Comparison of ENCODE assay signal across 18 cellular contexts in the genomic region with DNA sequence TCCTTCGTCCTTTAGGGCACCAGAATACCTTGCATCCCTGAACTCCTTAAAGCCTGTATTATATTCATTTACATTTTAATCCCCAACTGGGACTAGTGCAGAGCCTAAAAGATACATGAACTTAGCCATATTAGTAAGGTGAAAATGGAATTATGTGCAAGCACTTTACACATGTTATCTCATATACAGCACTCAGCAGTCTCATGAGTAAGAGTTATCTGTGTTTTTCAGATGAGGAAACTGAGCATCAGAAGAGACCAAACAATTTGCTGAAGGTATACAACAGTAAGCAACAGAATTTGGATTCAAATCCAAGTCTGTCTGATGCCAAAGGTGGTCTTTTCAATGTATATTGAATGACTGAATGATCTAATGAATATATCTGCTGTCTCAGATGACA.
"Had no signal": no experiment of that assay in that cellular context is flagged by ENCODE, and none has a peak within 500 bp of the region (broad histone marks: within the 10 kb centered on the region; RNA-seq: fewer than 3 reads in every experiment).

No MANE protein-coding gene starts in this region.

- DNase-seq: dorsolateral prefrontal cortex; effector CD4-positive, alpha-beta T cell; foreskin keratinocyte; heart left ventricle; kidney; natural killer cell; stimulated activated CD4-positive, alpha-beta T cell treated with anti-CD3 and anti-CD28 coated beads, Interleukin-12 subunit alpha, Interleukin-12 subunit beta, amount 100 ng/mL, for 4 hours; stimulated activated CD4-positive, alpha-beta T cell treated with anti-CD3 and anti-CD28 coated beads, Interleukin-1b, Interleukin-23, amount 100 ng/mL, for 48 hours; stimulated activated CD4-positive, alpha-beta T cell treated with anti-CD3 and anti-CD28 coated beads, Interleukin-4, amount 100 ng/mL, for 1 hour; stimulated activated CD8-positive, alpha-beta memory T cell treated with anti-CD3 and anti-CD28 coated beads, Interleukin-4, amount 100 ng/mL, for 48 hours; stimulated activated naive CD4-positive, alpha-beta T cell; stimulated activated naive CD8-positive, alpha-beta T cell treated with anti-CD3 and anti-CD28 coated beads, Interleukin-15, amount 100 ng/mL, for 72 hours; transverse colon; upper lobe of right lung; uterus had no signal

- ATAC-seq: foreskin keratinocyte; gastroesophageal sphincter; heart left ventricle; left lobe of liver; natural killer cell; sciatic nerve; stimulated activated naive CD8-positive, alpha-beta T cell treated with anti-CD3 and anti-CD28 coated beads, Interleukin-15, amount 100 ng/mL, for 72 hours; upper lobe of right lung had no signal
